24 cellular contexts compared by ENCODE assay signal in the genomic region with DNA sequence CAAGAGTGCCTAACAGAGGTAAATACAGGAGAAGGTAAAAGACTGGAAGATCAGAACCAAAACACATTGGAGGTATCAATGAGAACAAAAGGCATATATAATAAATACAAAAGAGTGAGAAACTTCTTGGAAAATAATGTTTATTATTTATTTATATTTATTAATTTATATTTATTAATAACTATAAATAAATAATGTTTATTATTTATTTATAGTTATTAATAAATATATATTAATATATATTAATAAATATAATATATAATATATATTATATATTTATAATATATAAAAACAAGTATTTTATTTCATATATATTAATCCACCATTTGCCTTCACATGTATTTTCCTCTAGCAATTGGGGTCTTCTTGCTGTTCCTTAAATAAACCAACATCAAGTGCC.
DNase-seq lines count a peak whose midpoint lies in the region; ATAC-seq, FAIRE-seq and TF ChIP-seq lines count a peak whose summit lies in the region.
"Had no signal": no experiment of that assay in that cellular context is flagged by ENCODE, and none has a peak within 500 bp of the region (broad histone marks: within the 10 kb centered on the region; RNA-seq: fewer than 3 reads in every experiment).

No MANE protein-coding gene starts in this region.

- no peaks in the 10 kb centered on the region for H3K4me1 Mint-ChIP-seq in HFFc6 (ENCODE audit: low read depth)
- no peaks in the 10 kb centered on the region for H3K4me1 Mint-ChIP-seq in T-helper 2 cell treated with Interferon-gamma antibody and Interleukin-4, amounts not matched to agents 5 μg/mL and 100 μg/mL, for 36 hours (ENCODE audit: low read depth)
- H3K4me1 Mint-ChIP-seq: CD14-positive monocyte; CD8-positive, alpha-beta memory T cell had no signal

- peaks cover 1% of the 10 kb centered on the region; the same call in 1 of the 2 replicates for H3K27me3 Mint-ChIP-seq in HFFc6 (ENCODE audit: insufficient read depth)
- no peaks in the 10 kb centered on the region for H3K27me3 Mint-ChIP-seq in T-helper 2 cell treated with Interferon-gamma antibody and Interleukin-4, amounts not matched to agents 5 μg/mL and 100 μg/mL, for 36 hours (ENCODE audit: low read depth)
- H3K27me3 Mint-ChIP-seq: CD4-positive, alpha-beta T cell; CD8-positive, alpha-beta memory T cell had no signal

- TF ChIP-seq CTCF in pancreas (IDR thresholded peaks at IDR 0.05) (no peak), HFFc6 (IDR thresholded peaks at IDR 0.05) (no peak)

- H3K36me3 ChIP-seq in pancreas: no peaks in the 10 kb centered on the region
- H3K36me3 ChIP-seq: BE2C; BLaER1 treated with 17β-estradiol and CSF1 and Interleukin-3, amounts not matched to agents 10 nM and 100 nM; HAP-1 had no signal

- H3K27me3 ChIP-seq in pancreas: no peaks in the 10 kb centered on the region
- H3K27me3 ChIP-seq: BE2C; BLaER1 treated with 17β-estradiol and CSF1 and Interleukin-3, amounts not matched to agents 10 nM and 100 nM had no signal

- intact Hi-C loops in pancreas (cut with DNase I): no loop called here

- H3K27ac ChIP-seq in pancreas: no peak overlapping the region
- H3K27ac ChIP-seq: 22Rv1; A549; BLaER1 treated with 17β-estradiol and CSF1 and Interleukin-3, amounts not matched to agents 10 nM and 100 nM had no signal

- no peaks in the 10 kb centered on the region for H3K4me1 ChIP-seq in pancreas
- H3K4me1 ChIP-seq: A549; BE2C; BLaER1 treated with 17β-estradiol and CSF1 and Interleukin-3, amounts not matched to agents 10 nM and 100 nM had no signal

- no peaks in the 10 kb centered on the region for H3K9me3 Mint-ChIP-seq in HFFc6
- no peaks in the 10 kb centered on the region for H3K9me3 Mint-ChIP-seq in T-helper 2 cell treated with Interferon-gamma antibody and Interleukin-4, amounts not matched to agents 5 μg/mL and 100 μg/mL, for 36 hours

- H3K4me3 Mint-ChIP-seq in HFFc6: no peak overlapping the region
- H3K4me3 Mint-ChIP-seq in T-helper 2 cell treated with Interferon-gamma antibody and Interleukin-4, amounts not matched to agents 5 μg/mL and 100 μg/mL, for 36 hours: no peak overlapping the region
- H3K4me3 Mint-ChIP-seq: CD14-positive monocyte; CD4-positive, alpha-beta T cell; CD8-positive, alpha-beta memory T cell had no signal

- H3K9me3 ChIP-seq in pancreas: no peaks in the 10 kb centered on the region
- H3K9me3 ChIP-seq: A549; BE2C; BLaER1 treated with 17β-estradiol and CSF1 and Interleukin-3, amounts not matched to agents 10 nM and 100 nM; HAP-1 had no signal

- H3K36me3 Mint-ChIP-seq in HFFc6 (ENCODE audit: low read depth): no peaks in the 10 kb centered on the region
- H3K36me3 Mint-ChIP-seq in T-helper 2 cell treated with Interferon-gamma antibody and Interleukin-4, amounts not matched to agents 5 μg/mL and 100 μg/mL, for 36 hours (ENCODE audit: low read depth): no peaks in the 10 kb centered on the region
- H3K36me3 Mint-ChIP-seq: CD14-positive monocyte; CD8-positive, alpha-beta memory T cell had no signal

- no peak overlapping the region for H3K27ac Mint-ChIP-seq in HFFc6
- H3K27ac Mint-ChIP-seq in T-helper 2 cell treated with Interferon-gamma antibody and Interleukin-4, amounts not matched to agents 5 μg/mL and 100 μg/mL, for 36 hours: no peak overlapping the region
- H3K27ac Mint-ChIP-seq: CD14-positive monocyte; CD4-positive, alpha-beta T cell; CD8-positive, alpha-beta memory T cell had no signal

- no peak for ATAC-seq in pancreas
- ATAC-seq: A549 had no signal

- FAIRE-seq in A204.1 (lab: Jason Lieb, UNC) (peak; percentile 97), RCC 7860 (lab: Jason Lieb, UNC) (peak; percentile 90), colon (lab: Jason Lieb, UNC) (peak; percentile 93), pancreas (lab: Jason Lieb, UNC) (peak; percentile 93)
- FAIRE-seq: A549, D721Med, GM12892, H54 had no signal

- DNase-seq in RCC 7860 (ENCODE audit: low spot score): no peak
- DNase-seq in pancreas: no peak
- no peak for DNase-seq in dedifferentiated amniotic fluid mesenchymal stem cell (ENCODE audit: extremely low spot score)
- no peak for DNase-seq in HFFc6
- DNase-seq in RKO (ENCODE audit: low spot score): no peak
- no peak for DNase-seq in T-helper 2 cell treated with Interferon-gamma antibody and Interleukin-4, amounts not matched to agents 5 μg/mL and 100 μg/mL, for 36 hours (ENCODE audit: low spot score)
- DNase-seq: ACHN; AML-193; BE2C; CD4-positive, alpha-beta T cell; CD8-positive, alpha-beta memory T cell; DMS 273 treated with DMSO at 0.1 percent for 48 hours; DMS79 treated with DMSO at 0.1 percent for 48 hours; GOT3 had no signal

- no peak overlapping the region for H3K4me3 ChIP-seq in pancreas
- H3K4me3 ChIP-seq: A549; BLaER1 treated with 17β-estradiol and CSF1 and Interleukin-3, amounts not matched to agents 10 nM and 100 nM; HAP-1 had no signal
